1 cellular context compared by ENCODE assay signal in genomic region chr1:200869753-200870391, GRCh38.
TF ChIP-seq lines count a peak whose summit lies in the region.

No MANE protein-coding gene starts in this region.

TF ChIP-seq in GM12878, 131 proteins besides CTCF, POLR2A, EP300 and RAD21 (continues in another document):
- TF ChIP-seq SIX5 (IDR thresholded peaks at IDR 0.05; ENCODE audit: low read depth, low read length, severe bottlenecking) (no peak), POLR2AphosphoS5 (IDR thresholded peaks at IDR 0.05; ENCODE audit: low read length) (0 out of 2 replicates have a peak, but pooled peaks have one; percentile 57), SREBF2 (IDR thresholded peaks at IDR 0.05; ENCODE audit: low read length) (no peak), RFX5 (IDR thresholded peaks at IDR 0.05; ENCODE audit: low read depth, low read length) (no peak), CEBPB (IDR thresholded peaks at IDR 0.05; ENCODE audit: borderline replicate concordance in 1 of 2, low read depth in 2 of 2, low read length in 2 of 2) (no peak), NKRF (conservative IDR thresholded peaks at IDR 0.05) (peak; percentile 40; the same call in 1 of the 2 replicates), KDM1A (IDR thresholded peaks at IDR 0.05; ENCODE audit: borderline replicate concordance) (no peak), ASH2L (IDR thresholded peaks at IDR 0.05; ENCODE audit: borderline replicate concordance, low read depth) (no peak), IRF5 (IDR thresholded peaks at IDR 0.05; ENCODE audit: borderline replicate concordance) (no peak), HSF1 (IDR thresholded peaks at IDR 0.05; ENCODE audit: low read depth, low read length) (no peak), REST (IDR thresholded peaks at IDR 0.05; ENCODE audit: low read depth, low read length) (0 out of 2 replicates have a peak, but pooled peaks have one; percentile 31), ATF7 (IDR thresholded peaks at IDR 0.05; ENCODE audit: low read depth) (no peak; the same call in none of the 2 replicates), CREM (IDR thresholded peaks at IDR 0.05; ENCODE audit: low read depth) (peak; percentile 79), NR2C1 (IDR thresholded peaks at IDR 0.05) (no peak), GATAD2B (conservative IDR thresholded peaks at IDR 0.05; ENCODE audit: low read depth) (peak; percentile 87; the same call in 1 of the 2 replicates), SMAD5 (IDR thresholded peaks at IDR 0.05; ENCODE audit: low read depth) (no peak), ELK1 (IDR thresholded peaks at IDR 0.05; ENCODE audit: low read depth, low read length) (no peak), IKZF2 (IDR thresholded peaks at IDR 0.05) (peak; percentile 74 to 80), BRCA1 (IDR thresholded peaks at IDR 0.05; ENCODE audit: low read depth, low read length) (no peak), NFYA (IDR thresholded peaks at IDR 0.05; ENCODE audit: borderline replicate concordance, low read depth, low read length) (no peak), MEF2A (IDR thresholded peaks at IDR 0.05; ENCODE audit: insufficient read depth, low read depth, low read length) (0 out of 2 replicates have a peak, but pooled peaks have one; percentile 58), PAX8 (IDR thresholded peaks at IDR 0.05) (no peak), EGR1 (IDR thresholded peaks at IDR 0.05; ENCODE audit: borderline replicate concordance in 1 of 2, low read depth in 2 of 2, low read length in 2 of 2) (no peak; a peak in 1 of 3 replicates), RUNX3 (IDR thresholded peaks at IDR 0.05; ENCODE audit: low read length) (peak; percentile 88), USF1 (IDR thresholded peaks at IDR 0.05; ENCODE audit: borderline replicate concordance, extremely low read length, insufficient read depth, low read depth, low read length) (no peak), YBX1 (IDR thresholded peaks at IDR 0.05) (no peak), ZNF622 (IDR thresholded peaks at IDR 0.05) (no peak), ZBTB33 (IDR thresholded peaks at IDR 0.05) (no peak), FOS (IDR thresholded peaks at IDR 0.05; ENCODE audit: borderline replicate concordance, extremely low read depth, insufficient read length) (no peak), NBN (IDR thresholded peaks at IDR 0.05) (peak; percentile 76; the same call in 1 of the 2 replicates), ZBTB4 (CRISPR knock-in tag; IDR thresholded peaks at IDR 0.05) (no peak), RAD51 (IDR thresholded peaks at IDR 0.05) (no peak), WRNIP1 (IDR thresholded peaks at IDR 0.05; ENCODE audit: borderline replicate concordance, low read depth, low read length) (no peak), E2F4 (IDR thresholded peaks at IDR 0.05; ENCODE audit: low read depth, low read length) (no peak), CREB1 (IDR thresholded peaks at IDR 0.05; ENCODE audit: low read depth) (peak; percentile 46; the same call in 1 of the 2 replicates), TCF7 (IDR thresholded peaks at IDR 0.05; ENCODE audit: borderline replicate concordance) (no peak), JUNB (IDR thresholded peaks at IDR 0.05) (peak; percentile 97), CEBPZ (IDR thresholded peaks at IDR 0.05; ENCODE audit: low read depth, low read length) (no peak), FOXM1 (IDR thresholded peaks at IDR 0.05; ENCODE audit: low read depth, low read length) (peak; percentile 82), ZNF217 (IDR thresholded peaks at IDR 0.05) (peak; percentile 82; the same call in 1 of the 2 replicates), LARP7 (IDR thresholded peaks at IDR 0.05) (0 out of 2 replicates have a peak, but pooled peaks have one; percentile 26)
